Comparison of ENCODE assay signal across 18 cellular contexts in genomic region chr5:30574761-30575160, GRCh38.
DNase-seq lines count a peak whose midpoint lies in the region; FAIRE-seq and TF ChIP-seq lines count a peak whose summit lies in the region.
"Had no signal": no experiment of that assay in that cellular context is flagged by ENCODE, and none has a peak within 500 bp of the region (broad histone marks: within the 10 kb centered on the region; RNA-seq: fewer than 3 reads in every experiment).

No MANE protein-coding gene starts in this region.

- peak; percentile 36 for DNase-seq in HTR-8/SVneo (ENCODE audit: insufficient read length, low spot score)
- DNase-seq in amniotic epithelial cell (ENCODE audit: low read depth), result peak; percentile 1
- DNase-seq in epithelial cell of esophagus (ENCODE audit: low read depth), result peak; percentile 7
- DNase-seq in retinal pigment epithelial cell (ENCODE audit: low read depth), result peak; percentile 36
- no peak for DNase-seq in activated naive CD4-positive, alpha-beta T cell treated with anti-CD3 and anti-CD28 coated beads, Interleukin-2, amount 50 U/mL, for 16 hours
- DNase-seq in NCI-H187 treated with DMSO at 0.1 percent for 48 hours (lab: John Stamatoyannopoulos, UW), result no peak
- DNase-seq in activated gamma-delta T cell (lab: John Stamatoyannopoulos, UW), result no peak
- DNase-seq: BE2C, DMS79 treated with DMSO at 0.1 percent for 48 hours, KG1, NCI-H1092 treated with DMSO at 0.1 percent for 48 hours, NCI-H1436 treated with DMSO at 0.1 percent for 48 hours, NCI-H2029, NCI-H345, NCI-H524, NCI-H82, SIG-M5 had no signal

- TF ChIP-seq CTCF in epithelial cell of esophagus (IDR thresholded peaks at IDR 0.05; ENCODE audit: insufficient read depth, low read depth, low read length, missing control alignments) (no peak), retinal pigment epithelial cell (conservative IDR thresholded peaks at IDR 0.05; ENCODE audit: low read depth, low read length) (no peak)

- H3K4me3 ChIP-seq in epithelial cell of esophagus (ENCODE audit: low read length), result no peak overlapping the region
- no peak overlapping the region for H3K4me3 ChIP-seq in retinal pigment epithelial cell (ENCODE audit: low read length)

- peak; percentile 52 for FAIRE-seq in HTR-8/SVneo (lab: Jason Lieb, UNC)
- FAIRE-seq: H54 had no signal

Comparison
In these comparisons a context has a peak if more than half of its experiments do, and no peak if none do; other contexts are left out.
1. DNase-seq: peak in HTR-8/SVneo (single experiment), amniotic epithelial cell (single experiment), epithelial cell of esophagus (single experiment) and retinal pigment epithelial cell (single experiment); none in activated naive CD4-positive, alpha-beta T cell treated with anti-CD3 and anti-CD28 coated beads, Interleukin-2, amount 50 U/mL, for 16 hours (single experiment), NCI-H187 treated with DMSO at 0.1 percent for 48 hours (single experiment) and activated gamma-delta T cell (single experiment).